In genomic region chr13:36346222-36347083, GRCh38 we compare ENCODE assay signal across 8 cellular contexts. TPM values are rescaled to one million over a fixed set of nuclear protein-coding genes. Genes with fewer than 3 reads are reported as not detected.
DNase-seq lines count a peak whose midpoint lies in the region; ATAC-seq, FAIRE-seq and TF ChIP-seq lines count a peak whose summit lies in the region.

SPART (minus strand) TSS chr13:36346394; CDS start chr13:36335830, 10,564 bp downstream.

- H3K9me1 ChIP-seq in endothelial cell of umbilical vein (replicated peaks; ENCODE audit: control insufficient read depth, extremely low read depth, insufficient read depth, low read length): no peaks in the 10 kb centered on the region

- H3K27ac ChIP-seq in HUES48 (ENCODE audit: low read depth, low read length) (peak within 1 kb of the TSS; percentile 88), OCI-LY3 (ENCODE audit: low read length) (peak within 1 kb of the TSS; percentile 18; the same call in 1 of the 2 replicates), endothelial cell of umbilical vein (ENCODE audit: insufficient read depth, low read depth, low read length) (peak within 1 kb of the TSS; percentile 85)

- H3K27me3 ChIP-seq in HUES48 (ENCODE audit: control insufficient read depth, insufficient read depth, low read length): no peaks in the 10 kb centered on the region
- no peaks in the 10 kb centered on the region for H3K27me3 ChIP-seq in OCI-LY3 (ENCODE audit: low read depth, low read length)
- H3K27me3 ChIP-seq in endothelial cell of umbilical vein (ENCODE audit: control insufficient read depth in 2 of 2, insufficient read depth in 2 of 2, low read length in 2 of 2): no peaks in the 10 kb centered on the region

- peak within 1 kb of the TSS; percentile 94 for H3K9ac ChIP-seq in HUES48 (ENCODE audit: low read depth, low read length)
- H3K9ac ChIP-seq in OCI-LY3 (ENCODE audit: low read length): peak within 1 kb of the TSS; percentile 16
- H3K9ac ChIP-seq in endothelial cell of umbilical vein (replicated peaks; ENCODE audit: extremely low read depth, insufficient read depth, low read length): peak within 1 kb of the TSS; percentile 96

- peak within 1 kb of the TSS; percentile 83 for H3K4me3 ChIP-seq in HUES48 (ENCODE audit: low read depth, low read length)
- peak within 1 kb of the TSS; percentile 64 for H3K4me3 ChIP-seq in OCI-LY3 (ENCODE audit: low read length)
- H3K4me3 ChIP-seq in endothelial cell of umbilical vein (replicated peaks in 1 of 3; ENCODE audit: insufficient read depth in 1 of 3, low read depth in 1 of 3, low read length in 3 of 3): peak within 1 kb of the TSS; percentile 59 to 89 (median 85)

- no peaks in the 10 kb centered on the region for H3K79me2 ChIP-seq in OCI-LY3 (ENCODE audit: low read length)
- peaks cover 37% of the 10 kb centered on the region for H3K79me2 ChIP-seq in endothelial cell of umbilical vein (ENCODE audit: control insufficient read depth, insufficient read depth, low read length)

- POLR2A ChIA-PET in endothelial cell of umbilical vein (lab: Charles Lee): no interaction called here

- no peaks in the 10 kb centered on the region for H4K20me1 ChIP-seq in OCI-LY3 (ENCODE audit: insufficient read depth, low read length)
- no peaks in the 10 kb centered on the region for H4K20me1 ChIP-seq in endothelial cell of umbilical vein (replicated peaks; ENCODE audit: control insufficient read depth, extremely low read depth, insufficient read depth, low read length)

- H3K4me1 Mint-ChIP-seq in mesothelial cell of epicardium: peaks cover 31% of the 10 kb centered on the region

- H2AFZ ChIP-seq in OCI-LY3 (ENCODE audit: low read depth, low read length) (peak within 1 kb of the TSS; percentile 59), endothelial cell of umbilical vein (ENCODE audit: low read depth, low read length) (peak within 1 kb of the TSS; percentile 72)

- no peaks in the 10 kb centered on the region for H3K36me3 ChIP-seq in HUES48 (ENCODE audit: control insufficient read depth, insufficient read depth, low read length)
- no peaks in the 10 kb centered on the region for H3K36me3 ChIP-seq in OCI-LY3 (replicated peaks; ENCODE audit: low read depth, low read length)
- H3K36me3 ChIP-seq in endothelial cell of umbilical vein (ENCODE audit: control insufficient read depth in 2 of 2, extremely low read depth in 1 of 2, insufficient read depth in 2 of 2, low read length in 2 of 2): no peaks in the 10 kb centered on the region

- DNase-seq in COLO829 (ENCODE audit: low spot score): peak; percentile 89
- peak; percentile 84 for DNase-seq in activated T-cell treated with anti-CD3 and anti-CD28 coated beads for 24 hours (ENCODE audit: low read depth)
- DNase-seq in endothelial cell of umbilical vein (ENCODE audit: low read depth, low spot score): peak; percentile 93
- peak; percentile 83 to 94 for DNase-seq in mesothelial cell of epicardium (ENCODE audit: low spot score in 2 of 2, unreplicated experiment in 2 of 2)
- DNase-seq in stimulated activated CD8-positive, alpha-beta memory T cell treated with anti-CD3 and anti-CD28 coated beads, Interleukin-15, amount 100 ng/mL, for 4 hours (ENCODE audit: low read depth in 2 of 2): peak; percentile 63 to 75

- no peak for TF ChIP-seq POLR2A in endothelial cell of umbilical vein (IDR thresholded peaks at IDR 0.05; ENCODE audit: low read depth, low read length)

- H3K4me1 ChIP-seq in HUES48 (ENCODE audit: control insufficient read depth, insufficient read depth, low read length): peaks cover 30% of the 10 kb centered on the region
- peaks cover 21% of the 10 kb centered on the region for H3K4me1 ChIP-seq in OCI-LY3 (ENCODE audit: low read length)
- peaks cover 14% of the 10 kb centered on the region for H3K4me1 ChIP-seq in endothelial cell of umbilical vein (ENCODE audit: control insufficient read depth, extremely low read depth, insufficient read depth, low read length)

- no peaks in the 10 kb centered on the region for H3K27me3 Mint-ChIP-seq in mesothelial cell of epicardium (ENCODE audit: low read depth)

- intact Hi-C loops in endothelial cell of umbilical vein (cut with micrococcal nuclease): loop anchor here (1.0 to 10.0 kb wide), 11 partner anchors 49 to 711 kb away; partner anchors contain the start of genes CCDC169, EXOSC8 and SUPT20H

- H3K9me3 ChIP-seq in HUES48 (ENCODE audit: control insufficient read depth, insufficient read depth, low read length) (no peaks in the 10 kb centered on the region), OCI-LY3 (ENCODE audit: insufficient read depth, low read length) (no peaks in the 10 kb centered on the region), endothelial cell of umbilical vein (replicated peaks; ENCODE audit: control insufficient read depth, insufficient read depth, low read length) (no peaks in the 10 kb centered on the region)

- H3K27ac Mint-ChIP-seq in mesothelial cell of epicardium: peak within 1 kb of the TSS; percentile 100

- dilution Hi-C loops in endothelial cell of umbilical vein (cut with MboI; ENCODE audit: extremely low pct_ligation_motif_present, low sequenced_read_pairs): no loop called here

- peak; percentile 95 for ATAC-seq in GM21390 (IDR thresholded peaks at IDR 0.05; ENCODE audit: unreplicated experiment)

- no peaks in the 10 kb centered on the region for H3K9me3 Mint-ChIP-seq in mesothelial cell of epicardium

- H3K4me3 Mint-ChIP-seq in mesothelial cell of epicardium: peak within 1 kb of the TSS; percentile 94

- TF ChIP-seq CTCF in OCI-LY3 (IDR thresholded peaks at IDR 0.05; ENCODE audit: low read depth, low read length) (peak; percentile 98), endothelial cell of umbilical vein (IDR thresholded peaks at IDR 0.05; ENCODE audit: extremely low read depth in 1 of 2, insufficient read depth in 1 of 2, low read depth in 1 of 2, low read length in 2 of 2) (peak; percentile 97 to 99), mesothelial cell of epicardium (IDR thresholded peaks at IDR 0.05; ENCODE audit: unreplicated experiment) (peak; percentile 87)

- BruUV-seq in endothelial cell of umbilical vein (replicated peaks; lab: Mats Ljungman, UMichigan): no TSS peak

- CTCF ChIA-PET in endothelial cell of umbilical vein (lab: Charles Lee): interaction anchor here (0.6 to 3.7 kb wide), 35 partner anchors 9 to 724 kb away, joined by 3 to 55 read pairs (median 4); partner anchors contain the start of gene CCDC169

- no peaks in the 10 kb centered on the region for H3K36me3 Mint-ChIP-seq in mesothelial cell of epicardium

- peak; percentile 76 for FAIRE-seq in endothelial cell of umbilical vein (lab: Jason Lieb, UNC)

- peak within 1 kb of the TSS; percentile 61 for H3K4me2 ChIP-seq in OCI-LY3 (ENCODE audit: low read length)
- H3K4me2 ChIP-seq in endothelial cell of umbilical vein (ENCODE audit: insufficient read depth, low read length): peak within 1 kb of the TSS; percentile 99

TF ChIP-seq in endothelial cell of umbilical vein, 7 proteins besides CTCF, POLR2A, EP300 and RAD21:
- TF ChIP-seq MYC (IDR thresholded peaks at IDR 0.05; ENCODE audit: low read depth, low read length): no peak
- TF ChIP-seq MAX (IDR thresholded peaks at IDR 0.05; ENCODE audit: insufficient read depth, insufficient read length): peak; percentile 43

RNA-seq across cellular contexts. Expression of gene SPART, which starts in this region (rescaled TPM):
- total RNA-seq in endothelial cell of umbilical vein (73.6 and 74.1 TPM in 2 replicates), mesothelial cell of epicardium (88.5 to 90.7 TPM (median 89.5 TPM) in 3 replicates)
- polyA plus RNA-seq in endothelial cell of umbilical vein: 33.6 and 40.8 TPM in 2 replicates
- 60.0 and 61.0 TPM in 2 replicates for polyA plus RNA-seq in endothelial cell of umbilical vein (2011; cell fraction: cytosol; rRNA removed)
- polyA plus RNA-seq in endothelial cell of umbilical vein (2011; cell fraction: nucleus; rRNA removed): 66.5 and 73.7 TPM in 2 replicates
- polyA plus RNA-seq in endothelial cell of umbilical vein (2012): 96.5 and 108 TPM in 2 replicates
- polyA minus RNA-seq in endothelial cell of umbilical vein: 37.4 and 40.1 TPM in 2 replicates
- polyA minus RNA-seq in endothelial cell of umbilical vein (2011; cell fraction: cytosol; rRNA and poly(A)+ RNA removed): 35.6 TPM
- polyA minus RNA-seq in endothelial cell of umbilical vein (2011; cell fraction: nucleus; rRNA and poly(A)+ RNA removed): 26.4 and 34.1 TPM in 2 replicates

Comparison
In these comparisons a context has a peak if more than half of its experiments do, and no peak if none do; other contexts are left out.
1. Peak in every context shown above with its lines: DNase-seq, ATAC-seq, H3K4me3 ChIP-seq and H3K27ac ChIP-seq.
2. H3K27ac ChIP-seq: peak in every context shown above with its lines; median percentile 88 in HUES48; 85 in endothelial cell of umbilical vein; 18 in OCI-LY3.
3. H3K9ac ChIP-seq: peak in every context shown above with its lines; median percentile 96 in endothelial cell of umbilical vein; 94 in HUES48; 16 in OCI-LY3.